ENCODE assay signal across 12 cellular contexts in the genomic region with DNA sequence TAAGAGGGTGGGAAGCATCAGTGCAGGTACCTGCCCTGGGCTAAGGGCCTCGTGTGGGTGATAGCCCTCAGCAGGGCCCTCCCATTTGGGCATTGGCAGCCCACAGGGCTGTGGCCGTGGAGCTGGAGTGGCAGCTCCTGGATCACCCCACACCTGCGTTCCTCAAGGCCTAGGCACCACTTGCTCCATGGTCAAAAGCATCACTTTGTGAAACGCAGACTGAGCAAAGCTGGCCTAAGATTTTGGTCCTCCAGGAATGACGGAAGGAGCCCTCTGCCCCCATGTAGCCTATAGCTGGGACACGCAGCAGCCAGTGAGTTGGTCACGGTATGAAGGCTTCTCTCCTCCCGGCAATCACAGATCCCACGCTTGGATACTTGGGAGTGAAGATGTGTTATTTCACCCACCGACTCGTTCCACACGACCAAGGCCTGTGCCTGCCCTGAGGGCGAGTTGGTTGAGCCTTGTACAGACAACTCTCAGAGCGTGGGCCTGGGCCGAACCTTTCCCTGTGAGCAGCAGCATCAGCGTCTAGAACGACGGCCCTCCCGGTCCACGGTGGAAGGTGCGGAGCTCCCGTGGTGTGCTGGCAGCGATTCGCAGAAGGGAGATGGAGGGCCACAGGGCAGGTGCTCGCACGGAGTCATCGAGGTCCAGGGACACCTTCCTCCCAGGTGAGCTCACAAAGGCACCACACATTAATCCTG. TPM values are rescaled to one million over a fixed set of nuclear protein-coding genes. Genes with fewer than 3 reads are reported as not detected.
DNase-seq lines count a peak whose midpoint lies in the region; ATAC-seq and TF ChIP-seq lines count a peak whose summit lies in the region.
"Had no signal": no experiment of that assay in that cellular context is flagged by ENCODE, and none has a peak within 500 bp of the region (broad histone marks: within the 10 kb centered on the region; RNA-seq: fewer than 3 reads in every experiment).

No MANE protein-coding gene starts in this region.

- H3K36me3 ChIP-seq in liver (ENCODE audit: control insufficient read depth in 4 of 4, insufficient read depth in 3 of 4, low read depth in 1 of 4, low read length in 3 of 4) = no peaks in the 10 kb centered on the region
- H3K36me3 ChIP-seq in spleen = no peaks in the 10 kb centered on the region
- H3K36me3 ChIP-seq: neutrophil had no signal

- H3K9me3 ChIP-seq in liver (ENCODE audit: control insufficient read depth in 4 of 4, low read length in 3 of 4) = no peaks in the 10 kb centered on the region
- no peaks in the 10 kb centered on the region for H3K9me3 ChIP-seq in spleen
- H3K9me3 ChIP-seq: neutrophil had no signal

- CTCF ChIA-PET in activated CD4-positive, alpha-beta T cell treated with anti-CD3 and anti-CD28 coated beads, Interleukin-2, amount 10 ng/mL, durations not matched to agents 7 days and 5 days (lab: Charles Lee) = interaction anchor here (0.8 kb wide), 1 partner anchor 10 kb away, joined by 3 read pairs; no protein-coding TSS in a partner anchor

- H3K9ac ChIP-seq in liver (ENCODE audit: low read depth in 1 of 2, low read length in 2 of 2) = no peak overlapping the region

- no peak for TF ChIP-seq RAD21 in liver (IDR thresholded peaks at IDR 0.05)

- H3K4me3 Mint-ChIP-seq in HFFc6 = peak overlapping the region; percentile 58
- no peak overlapping the region for H3K4me3 Mint-ChIP-seq in activated CD4-positive, alpha-beta T cell treated with anti-CD3 and anti-CD28 coated beads, Interleukin-2, amount 10 ng/mL, durations not matched to agents 7 days and 5 days

- 93 to 95% (median 94%) methylated on average over 27 of the region's 27 CpGs for WGBS in adipose tissue, 3 donors
- WGBS in liver = 94% methylated on average over 27 of the region's 27 CpGs
- 92 to 95% (median 94%) methylated on average over 24 to 27 of the region's 27 CpGs for WGBS in spleen, 5 donors

- POLR2A ChIA-PET in activated CD4-positive, alpha-beta T cell treated with anti-CD3 and anti-CD28 coated beads, Interleukin-2, amount 10 ng/mL, durations not matched to agents 7 days and 5 days (lab: Charles Lee) = no interaction called here

- H3K27me3 Mint-ChIP-seq in HFFc6 (ENCODE audit: insufficient read depth) = peaks cover 11% of the 10 kb centered on the region
- peaks cover 4% of the 10 kb centered on the region for H3K27me3 Mint-ChIP-seq in activated CD4-positive, alpha-beta T cell treated with anti-CD3 and anti-CD28 coated beads, Interleukin-2, amount 10 ng/mL, durations not matched to agents 7 days and 5 days

- intact Hi-C loops in spleen (cut with DNase I; ENCODE audit: low total_unique reads) = no loop called here

- H3K4me3 ChIP-seq in liver (ENCODE audit: low read depth in 1 of 3, low read length in 3 of 3) = no peak overlapping the region
- H3K4me3 ChIP-seq in spleen = peak overlapping the region in 1 of 8 donors; percentile 62

- TF ChIP-seq CTCF in HFFc6 (IDR thresholded peaks at IDR 0.05) (no peak), liver (IDR thresholded peaks at IDR 0.05; ENCODE audit: low read depth, low read length, missing input control) (no peak), spleen (IDR thresholded peaks at IDR 0.05 in 8 of 11, conservative IDR thresholded peaks at IDR 0.05 in 3 of 11) (no peak)

- no peak for TF ChIP-seq POLR2A in spleen (IDR thresholded peaks at IDR 0.05)

- peak overlapping the region; percentile 85 for H3K27ac ChIP-seq in adipose tissue (ENCODE audit: low read depth, low read length)
- peak overlapping the region; percentile 21 to 40 for H3K27ac ChIP-seq in liver (ENCODE audit: low read depth in 1 of 2, low read length in 2 of 2)
- H3K27ac ChIP-seq in spleen = peak overlapping the region; percentile 79 to 88 (median 86)
- H3K27ac ChIP-seq: neutrophil had no signal

- H3K4me1 Mint-ChIP-seq in HFFc6 (ENCODE audit: low read depth) = peaks cover 82% of the 10 kb centered on the region
- peaks cover 13% of the 10 kb centered on the region for H3K4me1 Mint-ChIP-seq in activated CD4-positive, alpha-beta T cell treated with anti-CD3 and anti-CD28 coated beads, Interleukin-2, amount 10 ng/mL, durations not matched to agents 7 days and 5 days

- no peak for ATAC-seq in HG03135 (IDR thresholded peaks at IDR 0.05; ENCODE audit: unreplicated experiment)

- H3K4me1 ChIP-seq in liver (ENCODE audit: control insufficient read depth in 4 of 4, insufficient read depth in 4 of 4, low read length in 3 of 4) (peaks cover 0 to 4% (median 0%) of the 10 kb centered on the region in 4 donors), spleen (peaks cover 0 to 32% (median 23%) of the 10 kb centered on the region in 6 donors)

- DNase-seq in HFFc6 = no peak
- DNase-seq in spleen = peak; percentile 83
- no peak for DNase-seq in NCI-H2196 treated with DMSO at 0.1 percent for 48 hours (lab: John Stamatoyannopoulos, UW; ENCODE audit: unreplicated experiment)
- DNase-seq in activated CD4-positive, alpha-beta T cell treated with anti-CD3 and anti-CD28 coated beads, Interleukin-2, amount 10 ng/mL, durations not matched to agents 7 days and 5 days = no peak
- DNase-seq in NCI-H187 (lab: John Stamatoyannopoulos, UW) = no peak
- DNase-seq: activated naive CD4-positive, alpha-beta T cell treated with Interleukin-2 at 50 U/mL for 16 hours; NCI-H2029 treated with DMSO at 0.1 percent for 48 hours had no signal

- no peaks in the 10 kb centered on the region for H3K9me3 Mint-ChIP-seq in HFFc6
- peaks cover 11% of the 10 kb centered on the region for H3K9me3 Mint-ChIP-seq in activated CD4-positive, alpha-beta T cell treated with anti-CD3 and anti-CD28 coated beads, Interleukin-2, amount 10 ng/mL, durations not matched to agents 7 days and 5 days

- H3K27ac Mint-ChIP-seq in HFFc6 = peak overlapping the region; percentile 87
- no peak overlapping the region for H3K27ac Mint-ChIP-seq in activated CD4-positive, alpha-beta T cell treated with anti-CD3 and anti-CD28 coated beads, Interleukin-2, amount 10 ng/mL, durations not matched to agents 7 days and 5 days

- peaks cover 46% of the 10 kb centered on the region for H3K36me3 Mint-ChIP-seq in HFFc6 (ENCODE audit: low read depth)
- peaks cover 8% of the 10 kb centered on the region for H3K36me3 Mint-ChIP-seq in activated CD4-positive, alpha-beta T cell treated with anti-CD3 and anti-CD28 coated beads, Interleukin-2, amount 10 ng/mL, durations not matched to agents 7 days and 5 days (ENCODE audit: low read depth)

- H3K27me3 ChIP-seq in liver (ENCODE audit: control insufficient read depth in 4 of 4, insufficient read depth in 4 of 4, low read length in 3 of 4) (no peaks in the 10 kb centered on the region), spleen (replicated peaks in 1 of 7) (no peaks in the 10 kb centered on the region)
- H3K27me3 ChIP-seq: neutrophil had no signal

TF ChIP-seq in liver, 16 proteins besides CTCF, POLR2A, EP300 and RAD21:
- TF ChIP-seq, protein P1, sequence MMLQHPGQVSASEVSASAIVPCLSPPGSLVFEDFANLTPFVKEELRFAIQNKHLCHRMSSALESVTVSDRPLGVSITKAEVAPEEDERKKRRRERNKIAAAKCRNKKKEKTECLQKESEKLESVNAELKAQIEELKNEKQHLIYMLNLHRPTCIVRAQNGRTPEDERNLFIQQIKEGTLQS (IDR thresholded peaks at IDR 0.05) = no peak
- TF ChIP-seq FOXA1 (IDR thresholded peaks at IDR 0.05) (no peak), NR2F2 (IDR thresholded peaks at IDR 0.05) (no peak)

RNA-seq across cellular contexts. Expression of a gene that starts 39.7 kb away (rescaled TPM):
- 100 to 1,000 TPM; 156 to 254 (median 218) TPM for total RNA-seq in HFFc6 (2021; fragmentation: NEBNext Ultra II Directional; extraction: Animal tissue kit (Norgen Biotek cat#: 25700))
- polyA plus RNA-seq in adipose tissue (10 to 100 TPM in 2 of 3 donors, 1 to 10 TPM in 1; 2.6 to 39.4 (median 20.2) TPM), liver (1 to 10 TPM in 1 of 2 donors, under 1 TPM in 1; 0.35 to 7.6 TPM), spleen (1 to 10 TPM; 1.2 to 2.7 (median 1.5) TPM)
- total RNA-seq in liver (1 to 10 TPM; 4.9 to 7.5 TPM), spleen (10 to 100 TPM in 2 of 7 donors, 1 to 10 TPM in 5; 2.5 to 24.9 (median 8.1) TPM)
- not detected for total RNA-seq in activated CD4-positive, alpha-beta T cell treated with anti-CD3 and anti-CD28 coated beads, Interleukin-2, amount 10 ng/mL, durations not matched to agents 7 days and 5 days
- total RNA-seq: T-helper 2 cell treated with Interferon-gamma antibody and Interleukin-4, amounts not matched to agents 100 ng/mL and 5 ng/mL, for 36 hours had no signal

Comparison
In these comparisons a context has a peak if more than half of its experiments do, and no peak if none do; other contexts are left out.
1. H3K27ac ChIP-seq: peak in every context shown above with its lines; median percentile 86 in spleen; 85 in adipose tissue; 30 in liver.
2. RNA of a gene that starts 39.7 kb away (total RNA-seq): 156 to 254 TPM in HFFc6; 2.5 to 24.9 TPM in spleen, 4.9 to 7.5 TPM in liver and not detected in activated CD4-positive, alpha-beta T cell treated with anti-CD3 and anti-CD28 coated beads, Interleukin-2, amount 10 ng/mL, durations not matched to agents 7 days and 5 days; every median in the first group is over 4 times any median in the second.